In the genomic region with DNA sequence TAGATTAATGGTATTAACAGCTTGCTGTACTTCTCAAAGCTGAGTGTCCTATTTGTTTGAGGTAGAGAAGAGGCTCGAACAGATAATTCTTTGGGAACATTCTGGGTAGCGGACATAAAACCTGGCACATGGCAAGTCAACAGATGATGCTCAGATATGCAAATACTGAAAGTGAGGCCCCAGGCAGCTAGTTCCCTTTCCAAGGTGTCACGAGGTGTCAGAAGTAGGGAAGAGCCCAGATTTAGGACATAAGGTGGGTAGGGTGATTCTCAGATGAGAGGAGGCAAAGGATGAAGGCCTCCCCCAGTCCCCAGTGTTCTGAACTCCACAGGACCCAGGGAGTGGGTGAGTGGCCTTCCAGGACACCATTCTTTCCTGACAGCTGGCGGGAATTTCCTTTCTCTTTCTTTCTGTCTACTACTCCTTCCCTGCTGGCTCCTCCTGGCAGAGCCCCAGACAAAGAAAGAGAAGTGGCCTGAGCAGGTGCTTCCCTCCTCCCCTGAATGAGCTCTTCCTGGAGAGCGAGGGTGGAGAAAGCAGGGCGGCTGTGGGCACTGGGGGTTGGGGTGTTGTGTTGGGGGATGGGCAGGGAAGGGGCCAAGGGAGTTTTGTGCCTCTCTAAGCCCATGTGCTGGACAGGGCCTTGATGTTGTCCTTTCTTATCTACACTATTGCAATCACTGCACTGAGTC, we compare ENCODE assay signal across 15 cellular contexts.
DNase-seq lines count a peak whose midpoint lies in the region; ATAC-seq and TF ChIP-seq lines count a peak whose summit lies in the region.
"Had no signal": no experiment of that assay in that cellular context is flagged by ENCODE, and none has a peak within 500 bp of the region (broad histone marks: within the 10 kb centered on the region; RNA-seq: fewer than 3 reads in every experiment).

No MANE protein-coding gene starts in this region.

- intact Hi-C loops in Calu3 (cut with micrococcal nuclease; ENCODE audit: unreplicated experiment), result no loop called here

- H3K36me3 ChIP-seq in BLaER1, result no peaks in the 10 kb centered on the region; the same call in 1 of the 2 replicates
- H3K36me3 ChIP-seq in H7 (replicated peaks; ENCODE audit: control insufficient read depth, insufficient read depth, low read length), result no peaks in the 10 kb centered on the region
- H3K36me3 ChIP-seq in endodermal cell (ENCODE audit: control insufficient read depth, insufficient read depth, low read length), result no peaks in the 10 kb centered on the region

- H3K4me2 ChIP-seq in BLaER1, result peak overlapping the region; percentile 77
- H3K4me2 ChIP-seq: PC-9 had no signal

- peak overlapping the region; percentile 66 for H3K9ac ChIP-seq in BLaER1
- H3K9ac ChIP-seq in endodermal cell (ENCODE audit: extremely low read depth, low read length, poor library complexity, severe bottlenecking), result no peak overlapping the region

- no peak for ATAC-seq in HG03460 (IDR thresholded peaks at IDR 0.05; ENCODE audit: unreplicated experiment)
- ATAC-seq: effector memory CD8-positive, alpha-beta T cell; stimulated activated effector memory CD8-positive, alpha-beta T cell treated with anti-CD3 and anti-CD28 coated beads, Interleukin-12 subunit alpha, Interleukin-12 subunit beta, amount 100 ng/mL, for 72 hours; T-cell had no signal

- peaks cover 45% of the 10 kb centered on the region for H3K4me1 ChIP-seq in BLaER1
- H3K4me1 ChIP-seq in endodermal cell (ENCODE audit: control insufficient read depth, insufficient read depth, low read length), result no peaks in the 10 kb centered on the region

- H3K27me3 ChIP-seq in BLaER1 (no peaks in the 10 kb centered on the region), H7 (ENCODE audit: control insufficient read depth, insufficient read depth, low read length) (no peaks in the 10 kb centered on the region), endodermal cell (ENCODE audit: control insufficient read depth, insufficient read depth, low read length, poor library complexity, severe bottlenecking) (no peaks in the 10 kb centered on the region)
- H3K27me3 ChIP-seq: MG63 had no signal

- no peaks in the 10 kb centered on the region for H3K36me3 Mint-ChIP-seq in endodermal cell (ENCODE audit: low read depth)
- H3K36me3 Mint-ChIP-seq in Calu3 (ENCODE audit: insufficient read depth, unreplicated experiment), result no peaks in the 10 kb centered on the region
- H3K36me3 Mint-ChIP-seq: stimulated activated effector memory CD8-positive, alpha-beta T cell treated with anti-CD3 and anti-CD28 coated beads, Interleukin-12 subunit alpha, Interleukin-12 subunit beta, amount 100 ng/mL, for 72 hours had no signal

- H3K9me3 Mint-ChIP-seq in endodermal cell, result peaks cover 7% of the 10 kb centered on the region
- H3K9me3 Mint-ChIP-seq in Calu3 (ENCODE audit: low read depth, unreplicated experiment), result no peaks in the 10 kb centered on the region
- H3K9me3 Mint-ChIP-seq: activated CD4-positive, alpha-beta T cell treated with anti-CD3 and anti-CD28 coated beads, Interleukin-2, amount 10 ng/mL, durations not matched to agents 24 days and 14 days; effector memory CD8-positive, alpha-beta T cell; stimulated activated effector memory CD8-positive, alpha-beta T cell treated with anti-CD3 and anti-CD28 coated beads, Interleukin-12 subunit alpha, Interleukin-12 subunit beta, amount 100 ng/mL, for 72 hours had no signal

- TF ChIP-seq CTCF in endodermal cell (conservative IDR thresholded peaks at IDR 0.05) (no peak), Calu3 (IDR thresholded peaks at IDR 0.05; ENCODE audit: unreplicated experiment) (no peak)

- H3K27ac Mint-ChIP-seq in endodermal cell (no peak overlapping the region), Calu3 (ENCODE audit: unreplicated experiment) (no peak overlapping the region)
- H3K27ac Mint-ChIP-seq: activated CD4-positive, alpha-beta T cell treated with anti-CD3 and anti-CD28 coated beads, Interleukin-2, amount 10 ng/mL, durations not matched to agents 24 days and 14 days; effector memory CD8-positive, alpha-beta T cell; stimulated activated effector memory CD8-positive, alpha-beta T cell treated with anti-CD3 and anti-CD28 coated beads, Interleukin-12 subunit alpha, Interleukin-12 subunit beta, amount 100 ng/mL, for 72 hours; T-cell had no signal

- H3K9me3 ChIP-seq in BLaER1 (no peaks in the 10 kb centered on the region), endodermal cell (ENCODE audit: control insufficient read depth, low read length) (no peaks in the 10 kb centered on the region)

- H3K4me1 Mint-ChIP-seq in endodermal cell (no peaks in the 10 kb centered on the region), Calu3 (ENCODE audit: low read depth, unreplicated experiment) (no peaks in the 10 kb centered on the region)
- H3K4me1 Mint-ChIP-seq: activated CD4-positive, alpha-beta T cell treated with anti-CD3 and anti-CD28 coated beads, Interleukin-2, amount 10 ng/mL, durations not matched to agents 24 days and 14 days; stimulated activated effector memory CD8-positive, alpha-beta T cell treated with anti-CD3 and anti-CD28 coated beads, Interleukin-12 subunit alpha, Interleukin-12 subunit beta, amount 100 ng/mL, for 72 hours; T-cell had no signal

- H4K20me1 ChIP-seq in BLaER1, result no peaks in the 10 kb centered on the region

- H3K4me3 Mint-ChIP-seq in endodermal cell (no peak overlapping the region), Calu3 (ENCODE audit: low read depth, unreplicated experiment) (no peak overlapping the region)
- H3K4me3 Mint-ChIP-seq: activated CD4-positive, alpha-beta T cell treated with anti-CD3 and anti-CD28 coated beads, Interleukin-2, amount 10 ng/mL, durations not matched to agents 24 days and 14 days; effector memory CD8-positive, alpha-beta T cell; stimulated activated effector memory CD8-positive, alpha-beta T cell treated with anti-CD3 and anti-CD28 coated beads, Interleukin-12 subunit alpha, Interleukin-12 subunit beta, amount 100 ng/mL, for 72 hours; T-cell had no signal

- no peak overlapping the region for H3K4me3 ChIP-seq in BLaER1
- no peak overlapping the region for H3K4me3 ChIP-seq in H7 (ENCODE audit: insufficient read depth, low read depth, low read length)
- H3K4me3 ChIP-seq in endodermal cell (ENCODE audit: low read length), result no peak overlapping the region
- H3K4me3 ChIP-seq: MG63, PC-9 had no signal

- BruUV-seq in Calu3 (replicated peaks; lab: Mats Ljungman, UMichigan), result no TSS peak

- H3K27ac ChIP-seq in BLaER1, result peak overlapping the region; percentile 87
- peak overlapping the region; percentile 69 for H3K27ac ChIP-seq in endodermal cell (ENCODE audit: low read depth, low read length)
- H3K27ac ChIP-seq: PC-9 had no signal

- CTCF ChIA-PET in Calu3 (lab: Charles Lee), result interaction anchor here (0.9 kb wide), 1 partner anchor 13 kb away, joined by 4 read pairs; no protein-coding TSS in a partner anchor

- WGBS in endodermal cell (ENCODE audit: insufficient coverage in 1 of 2, insufficient read length in 1 of 2), 2 experiments, result 61 to 76% methylated on average over 3 to 4 of the region's 6 CpGs

- H3K27me3 Mint-ChIP-seq in endodermal cell (ENCODE audit: insufficient read depth), result no peaks in the 10 kb centered on the region
- peaks cover 70% of the 10 kb centered on the region for H3K27me3 Mint-ChIP-seq in Calu3 (ENCODE audit: unreplicated experiment)

- DNase-seq in H7 (peak; percentile 74), NCI-H2171 treated with DMSO at 0.1 percent for 48 hours (lab: John Stamatoyannopoulos, UW) (peak; percentile 88), endodermal cell (peak; percentile 50), MV-4-11 (lab: John Stamatoyannopoulos, UW) (no peak), medulla oblongata (ENCODE audit: extremely low spot score) (no peak), Calu3 (no peak)
- DNase-seq: activated CD4-positive, alpha-beta T cell treated with anti-CD3 and anti-CD28 coated beads, Interleukin-2, amount 10 ng/mL, durations not matched to agents 24 days and 14 days; effector memory CD8-positive, alpha-beta T cell; MG63; PC-9; stimulated activated CD4-positive, alpha-beta T cell treated with anti-CD3 and anti-CD28 coated beads, Interleukin-2, amount 100 ng/mL, for 24 hours; T-cell had no signal

Comparison
In these comparisons a context has a peak if more than half of its experiments do, and no peak if none do; other contexts are left out.
1. DNase-seq: peak in H7 (single experiment), NCI-H2171 treated with DMSO at 0.1 percent for 48 hours (single experiment) and endodermal cell (single experiment); none in MV-4-11 (single experiment), medulla oblongata (single experiment) and Calu3 (single experiment).